1 cellular context compared by ENCODE assay signal in the genomic region with DNA sequence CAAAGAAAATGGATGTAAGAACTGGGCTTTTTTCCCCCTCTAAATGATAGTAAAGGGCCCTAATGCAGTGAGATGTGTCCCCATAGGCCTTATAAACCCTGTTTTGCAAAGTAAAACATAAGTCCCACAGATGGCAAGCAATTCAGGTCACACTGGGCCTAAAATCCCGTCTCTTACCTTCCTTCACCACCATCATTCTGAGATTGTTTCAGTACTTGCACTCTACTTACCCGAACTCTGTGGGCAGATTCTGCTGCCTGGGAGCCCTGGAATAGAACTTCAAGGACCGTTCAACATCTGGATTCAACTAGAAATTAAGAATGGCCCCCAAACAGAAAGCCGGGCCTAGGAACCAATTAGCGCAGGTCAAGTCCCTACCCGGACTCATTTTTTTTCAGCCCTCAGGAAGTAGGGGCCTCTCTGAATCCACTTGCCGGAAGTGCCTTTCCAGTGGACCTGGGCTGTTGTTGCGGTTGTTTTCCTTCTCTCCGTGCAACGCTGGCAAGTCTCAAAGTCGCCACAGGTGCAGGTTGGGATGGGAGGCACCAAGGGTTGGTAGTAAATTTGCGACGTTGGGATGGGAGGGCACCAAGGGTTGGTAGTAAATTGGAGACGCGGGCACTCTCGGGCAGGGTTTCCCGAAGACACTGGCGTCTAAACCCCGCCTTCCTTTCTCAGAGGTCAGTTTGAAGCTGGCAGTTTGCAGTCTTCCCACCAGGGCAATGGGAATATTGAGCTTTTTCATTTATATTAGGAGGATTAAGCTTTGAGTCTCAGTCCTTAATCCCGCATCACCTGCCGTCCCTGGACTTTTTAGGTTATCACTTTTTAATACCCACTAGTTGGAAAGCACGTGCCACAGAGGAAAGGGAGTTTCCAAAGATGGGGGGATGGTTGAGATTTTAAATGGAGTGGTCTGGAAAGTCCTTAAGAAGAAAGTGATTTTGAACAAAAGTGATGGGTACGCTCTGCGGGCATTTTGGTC.
TF ChIP-seq lines count a peak whose summit lies in the region.

A gene with protein sequence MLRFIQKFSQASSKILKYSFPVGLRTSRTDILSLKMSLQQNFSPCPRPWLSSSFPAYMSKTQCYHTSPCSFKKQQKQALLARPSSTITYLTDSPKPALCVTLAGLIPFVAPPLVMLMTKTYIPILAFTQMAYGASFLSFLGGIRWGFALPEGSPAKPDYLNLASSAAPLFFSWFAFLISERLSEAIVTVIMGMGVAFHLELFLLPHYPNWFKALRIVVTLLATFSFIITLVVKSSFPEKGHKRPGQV (plus strand): TSS at position 429 of the 985 bp plus-strand sequence. CDS start 2,888 bp downstream, outside the sequence.

TF ChIP-seq in HepG2, 621 proteins besides CTCF, POLR2A, EP300 and RAD21 (continued from another document and continues in another):
- TF ChIP-seq, protein P1, sequence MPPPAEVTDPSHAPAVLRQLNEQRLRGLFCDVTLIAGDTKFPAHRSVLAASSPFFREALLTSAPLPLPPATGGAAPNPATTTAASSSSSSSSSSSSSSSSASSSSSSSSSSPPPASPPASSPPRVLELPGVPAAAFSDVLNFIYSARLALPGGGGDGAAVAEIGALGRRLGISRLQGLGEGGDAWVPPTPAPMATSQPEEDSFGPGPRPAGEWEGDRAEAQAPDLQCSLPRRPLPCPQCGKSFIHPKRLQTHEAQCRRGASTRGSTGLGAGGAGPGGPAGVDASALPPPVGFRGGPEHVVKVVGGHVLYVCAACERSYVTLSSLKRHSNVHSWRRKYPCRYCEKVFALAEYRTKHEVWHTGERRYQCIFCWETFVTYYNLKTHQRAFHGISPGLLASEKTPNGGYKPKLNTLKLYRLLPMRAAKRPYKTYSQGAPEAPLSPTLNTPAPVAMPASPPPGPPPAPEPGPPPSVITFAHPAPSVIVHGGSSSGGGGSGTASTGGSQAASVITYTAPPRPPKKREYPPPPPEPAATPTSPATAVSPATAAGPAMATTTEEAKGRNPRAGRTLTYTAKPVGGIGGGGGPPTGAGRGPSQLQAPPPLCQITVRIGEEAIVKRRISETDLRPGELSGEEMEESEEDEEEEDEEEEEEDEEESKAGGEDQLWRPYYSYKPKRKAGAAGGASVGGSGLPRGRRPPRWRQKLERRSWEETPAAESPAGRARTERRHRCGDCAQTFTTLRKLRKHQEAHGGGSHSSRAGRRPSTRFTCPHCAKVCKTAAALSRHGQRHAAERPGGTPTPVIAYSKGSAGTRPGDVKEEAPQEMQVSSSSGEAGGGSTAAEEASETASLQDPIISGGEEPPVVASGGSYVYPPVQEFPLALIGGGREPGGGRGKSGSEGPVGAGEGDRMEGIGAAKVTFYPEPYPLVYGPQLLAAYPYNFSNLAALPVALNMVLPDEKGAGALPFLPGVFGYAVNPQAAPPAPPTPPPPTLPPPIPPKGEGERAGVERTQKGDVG (CRISPR knock-in tag; IDR thresholded peaks at IDR 0.05; ENCODE audit: borderline replicate concordance), result no peak
- TF ChIP-seq ZFP36L2 (CRISPR knock-in tag; IDR thresholded peaks at IDR 0.05) (no peak), ZNF468 (CRISPR knock-in tag; IDR thresholded peaks at IDR 0.05) (0 out of 2 replicates have a peak, but pooled peaks have one; percentile 46), ZNF496 (CRISPR knock-in tag; IDR thresholded peaks at IDR 0.05; ENCODE audit: insufficient replicate concordance) (no peak), ZNF878 (CRISPR knock-in tag; IDR thresholded peaks at IDR 0.05) (no peak; the same call in 1 of the 2 replicates), ZNF430 (CRISPR knock-in tag; IDR thresholded peaks at IDR 0.05) (no peak), ZNF207 (IDR thresholded peaks at IDR 0.05; ENCODE audit: borderline replicate concordance) (no peak), GTF2F1 (IDR thresholded peaks at IDR 0.05; ENCODE audit: low read length) (0 out of 2 replicates have a peak, but pooled peaks have one; percentile 0), BORCS8-MEF2B (CRISPR knock-in tag; IDR thresholded peaks at IDR 0.05) (peak; percentile 82), ZNF616 (CRISPR knock-in tag; IDR thresholded peaks at IDR 0.05; ENCODE audit: low read depth) (no peak), MXI1 (IDR thresholded peaks at IDR 0.05; ENCODE audit: borderline replicate concordance, low read depth, low read length) (peak; percentile 84; the same call in 1 of the 3 replicates), ZBTB42 (CRISPR knock-in tag; IDR thresholded peaks at IDR 0.05) (peak; percentile 95; the same call in 1 of the 2 replicates)
- TF ChIP-seq, protein P2, sequence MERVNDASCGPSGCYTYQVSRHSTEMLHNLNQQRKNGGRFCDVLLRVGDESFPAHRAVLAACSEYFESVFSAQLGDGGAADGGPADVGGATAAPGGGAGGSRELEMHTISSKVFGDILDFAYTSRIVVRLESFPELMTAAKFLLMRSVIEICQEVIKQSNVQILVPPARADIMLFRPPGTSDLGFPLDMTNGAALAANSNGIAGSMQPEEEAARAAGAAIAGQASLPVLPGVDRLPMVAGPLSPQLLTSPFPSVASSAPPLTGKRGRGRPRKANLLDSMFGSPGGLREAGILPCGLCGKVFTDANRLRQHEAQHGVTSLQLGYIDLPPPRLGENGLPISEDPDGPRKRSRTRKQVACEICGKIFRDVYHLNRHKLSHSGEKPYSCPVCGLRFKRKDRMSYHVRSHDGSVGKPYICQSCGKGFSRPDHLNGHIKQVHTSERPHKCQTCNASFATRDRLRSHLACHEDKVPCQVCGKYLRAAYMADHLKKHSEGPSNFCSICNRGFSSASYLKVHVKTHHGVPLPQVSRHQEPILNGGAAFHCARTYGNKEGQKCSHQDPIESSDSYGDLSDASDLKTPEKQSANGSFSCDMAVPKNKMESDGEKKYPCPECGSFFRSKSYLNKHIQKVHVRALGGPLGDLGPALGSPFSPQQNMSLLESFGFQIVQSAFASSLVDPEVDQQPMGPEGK (CRISPR knock-in tag; IDR thresholded peaks at IDR 0.05), result peak; percentile 75
- TF ChIP-seq, protein P3, sequence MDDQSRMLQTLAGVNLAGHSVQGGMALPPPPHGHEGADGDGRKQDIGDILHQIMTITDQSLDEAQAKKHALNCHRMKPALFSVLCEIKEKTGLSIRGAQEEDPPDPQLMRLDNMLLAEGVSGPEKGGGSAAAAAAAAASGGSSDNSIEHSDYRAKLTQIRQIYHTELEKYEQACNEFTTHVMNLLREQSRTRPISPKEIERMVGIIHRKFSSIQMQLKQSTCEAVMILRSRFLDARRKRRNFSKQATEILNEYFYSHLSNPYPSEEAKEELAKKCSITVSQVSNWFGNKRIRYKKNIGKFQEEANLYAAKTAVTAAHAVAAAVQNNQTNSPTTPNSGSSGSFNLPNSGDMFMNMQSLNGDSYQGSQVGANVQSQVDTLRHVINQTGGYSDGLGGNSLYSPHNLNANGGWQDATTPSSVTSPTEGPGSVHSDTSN (CRISPR knock-in tag; IDR thresholded peaks at IDR 0.05; ENCODE audit: borderline replicate concordance), result no peak
- TF ChIP-seq, protein P4, sequence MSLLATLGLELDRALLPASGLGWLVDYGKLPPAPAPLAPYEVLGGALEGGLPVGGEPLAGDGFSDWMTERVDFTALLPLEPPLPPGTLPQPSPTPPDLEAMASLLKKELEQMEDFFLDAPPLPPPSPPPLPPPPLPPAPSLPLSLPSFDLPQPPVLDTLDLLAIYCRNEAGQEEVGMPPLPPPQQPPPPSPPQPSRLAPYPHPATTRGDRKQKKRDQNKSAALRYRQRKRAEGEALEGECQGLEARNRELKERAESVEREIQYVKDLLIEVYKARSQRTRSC (CRISPR knock-in tag; IDR thresholded peaks at IDR 0.05; ENCODE audit: low read depth), result no peak
- TF ChIP-seq, protein P5, sequence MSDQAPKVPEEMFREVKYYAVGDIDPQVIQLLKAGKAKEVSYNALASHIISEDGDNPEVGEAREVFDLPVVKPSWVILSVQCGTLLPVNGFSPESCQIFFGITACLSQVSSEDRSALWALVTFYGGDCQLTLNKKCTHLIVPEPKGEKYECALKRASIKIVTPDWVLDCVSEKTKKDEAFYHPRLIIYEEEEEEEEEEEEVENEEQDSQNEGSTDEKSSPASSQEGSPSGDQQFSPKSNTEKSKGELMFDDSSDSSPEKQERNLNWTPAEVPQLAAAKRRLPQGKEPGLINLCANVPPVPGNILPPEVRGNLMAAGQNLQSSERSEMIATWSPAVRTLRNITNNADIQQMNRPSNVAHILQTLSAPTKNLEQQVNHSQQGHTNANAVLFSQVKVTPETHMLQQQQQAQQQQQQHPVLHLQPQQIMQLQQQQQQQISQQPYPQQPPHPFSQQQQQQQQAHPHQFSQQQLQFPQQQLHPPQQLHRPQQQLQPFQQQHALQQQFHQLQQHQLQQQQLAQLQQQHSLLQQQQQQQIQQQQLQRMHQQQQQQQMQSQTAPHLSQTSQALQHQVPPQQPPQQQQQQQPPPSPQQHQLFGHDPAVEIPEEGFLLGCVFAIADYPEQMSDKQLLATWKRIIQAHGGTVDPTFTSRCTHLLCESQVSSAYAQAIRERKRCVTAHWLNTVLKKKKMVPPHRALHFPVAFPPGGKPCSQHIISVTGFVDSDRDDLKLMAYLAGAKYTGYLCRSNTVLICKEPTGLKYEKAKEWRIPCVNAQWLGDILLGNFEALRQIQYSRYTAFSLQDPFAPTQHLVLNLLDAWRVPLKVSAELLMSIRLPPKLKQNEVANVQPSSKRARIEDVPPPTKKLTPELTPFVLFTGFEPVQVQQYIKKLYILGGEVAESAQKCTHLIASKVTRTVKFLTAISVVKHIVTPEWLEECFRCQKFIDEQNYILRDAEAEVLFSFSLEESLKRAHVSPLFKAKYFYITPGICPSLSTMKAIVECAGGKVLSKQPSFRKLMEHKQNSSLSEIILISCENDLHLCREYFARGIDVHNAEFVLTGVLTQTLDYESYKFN (CRISPR knock-in tag; conservative IDR thresholded peaks at IDR 0.05), result 0 out of 2 replicates have a peak, but pooled peaks have one; percentile 19
- TF ChIP-seq, protein P6, sequence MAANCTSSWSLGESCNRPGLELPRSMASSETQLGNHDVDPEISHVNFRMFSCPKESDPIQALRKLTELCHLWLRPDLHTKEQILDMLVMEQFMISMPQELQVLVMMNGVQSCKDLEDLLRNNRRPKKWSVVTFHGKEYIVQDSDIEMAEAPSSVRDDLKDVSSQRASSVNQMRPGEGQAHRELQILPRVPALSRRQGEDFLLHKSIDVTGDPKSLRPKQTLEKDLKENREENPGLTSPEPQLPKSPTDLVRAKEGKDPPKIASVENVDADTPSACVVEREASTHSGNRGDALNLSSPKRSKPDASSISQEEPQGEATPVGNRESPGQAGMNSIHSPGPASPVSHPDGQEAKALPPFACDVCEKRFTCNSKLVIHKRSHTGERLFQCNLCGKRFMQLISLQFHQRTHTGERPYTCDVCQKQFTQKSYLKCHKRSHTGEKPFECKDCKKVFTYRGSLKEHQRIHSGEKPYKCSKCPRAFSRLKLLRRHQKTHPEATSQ (CRISPR knock-in tag; IDR thresholded peaks at IDR 0.05; ENCODE audit: borderline replicate concordance), result peak; percentile 62; the same call in 1 of the 2 replicates
- TF ChIP-seq, protein P7, sequence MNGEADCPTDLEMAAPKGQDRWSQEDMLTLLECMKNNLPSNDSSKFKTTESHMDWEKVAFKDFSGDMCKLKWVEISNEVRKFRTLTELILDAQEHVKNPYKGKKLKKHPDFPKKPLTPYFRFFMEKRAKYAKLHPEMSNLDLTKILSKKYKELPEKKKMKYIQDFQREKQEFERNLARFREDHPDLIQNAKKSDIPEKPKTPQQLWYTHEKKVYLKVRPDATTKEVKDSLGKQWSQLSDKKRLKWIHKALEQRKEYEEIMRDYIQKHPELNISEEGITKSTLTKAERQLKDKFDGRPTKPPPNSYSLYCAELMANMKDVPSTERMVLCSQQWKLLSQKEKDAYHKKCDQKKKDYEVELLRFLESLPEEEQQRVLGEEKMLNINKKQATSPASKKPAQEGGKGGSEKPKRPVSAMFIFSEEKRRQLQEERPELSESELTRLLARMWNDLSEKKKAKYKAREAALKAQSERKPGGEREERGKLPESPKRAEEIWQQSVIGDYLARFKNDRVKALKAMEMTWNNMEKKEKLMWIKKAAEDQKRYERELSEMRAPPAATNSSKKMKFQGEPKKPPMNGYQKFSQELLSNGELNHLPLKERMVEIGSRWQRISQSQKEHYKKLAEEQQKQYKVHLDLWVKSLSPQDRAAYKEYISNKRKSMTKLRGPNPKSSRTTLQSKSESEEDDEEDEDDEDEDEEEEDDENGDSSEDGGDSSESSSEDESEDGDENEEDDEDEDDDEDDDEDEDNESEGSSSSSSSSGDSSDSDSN (CRISPR knock-in tag; IDR thresholded peaks at IDR 0.05), result peak; percentile 56
- TF ChIP-seq, protein P8, sequence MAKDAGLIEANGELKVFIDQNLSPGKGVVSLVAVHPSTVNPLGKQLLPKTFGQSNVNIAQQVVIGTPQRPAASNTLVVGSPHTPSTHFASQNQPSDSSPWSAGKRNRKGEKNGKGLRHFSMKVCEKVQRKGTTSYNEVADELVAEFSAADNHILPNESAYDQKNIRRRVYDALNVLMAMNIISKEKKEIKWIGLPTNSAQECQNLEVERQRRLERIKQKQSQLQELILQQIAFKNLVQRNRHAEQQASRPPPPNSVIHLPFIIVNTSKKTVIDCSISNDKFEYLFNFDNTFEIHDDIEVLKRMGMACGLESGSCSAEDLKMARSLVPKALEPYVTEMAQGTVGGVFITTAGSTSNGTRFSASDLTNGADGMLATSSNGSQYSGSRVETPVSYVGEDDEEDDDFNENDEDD (CRISPR knock-in tag; IDR thresholded peaks at IDR 0.05; ENCODE audit: borderline replicate concordance), result peak; percentile 24; the same call in 1 of the 2 replicates
- TF ChIP-seq, protein P9, sequence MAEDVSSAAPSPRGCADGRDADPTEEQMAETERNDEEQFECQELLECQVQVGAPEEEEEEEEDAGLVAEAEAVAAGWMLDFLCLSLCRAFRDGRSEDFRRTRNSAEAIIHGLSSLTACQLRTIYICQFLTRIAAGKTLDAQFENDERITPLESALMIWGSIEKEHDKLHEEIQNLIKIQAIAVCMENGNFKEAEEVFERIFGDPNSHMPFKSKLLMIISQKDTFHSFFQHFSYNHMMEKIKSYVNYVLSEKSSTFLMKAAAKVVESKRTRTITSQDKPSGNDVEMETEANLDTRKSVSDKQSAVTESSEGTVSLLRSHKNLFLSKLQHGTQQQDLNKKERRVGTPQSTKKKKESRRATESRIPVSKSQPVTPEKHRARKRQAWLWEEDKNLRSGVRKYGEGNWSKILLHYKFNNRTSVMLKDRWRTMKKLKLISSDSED (CRISPR knock-in tag; IDR thresholded peaks at IDR 0.05), result no peak
